Comparison of ENCODE assay signal across 8 cellular contexts in genomic region chr6:26158581-26159416, GRCh38.
DNase-seq lines count a peak whose midpoint lies in the region; ATAC-seq and TF ChIP-seq lines count a peak whose summit lies in the region.

No MANE protein-coding gene starts in this region.

- 0% methylated on average over 22 of the region's 22 CpGs for WGBS in body of pancreas, 2 donors

- POLR2A ChIA-PET in T-cell (lab: Charles Lee), result interaction anchor here (0.5 to 8.2 kb wide), 66 partner anchors 8 to 1735 kb away, joined by 3 to 560 read pairs (median 9); partner anchors contain the start of gene HFE (in 1 of the 2)

- H3K36me3 ChIP-seq in body of pancreas (replicated peaks in 1 of 2; ENCODE audit: insufficient read depth in 1 of 2, low read depth in 2 of 2), result no peaks in the 10 kb centered on the region
- H3K36me3 ChIP-seq in iPS-18a (ENCODE audit: control insufficient read depth, low read depth, low read length), result no peaks in the 10 kb centered on the region
- H3K36me3 ChIP-seq in skeletal muscle satellite cell (ENCODE audit: insufficient read depth, low read length), result no peaks in the 10 kb centered on the region

- no peaks in the 10 kb centered on the region for H3K27me3 ChIP-seq in body of pancreas
- H3K27me3 ChIP-seq in iPS-18a (ENCODE audit: control insufficient read depth, insufficient read depth, low read length), result no peaks in the 10 kb centered on the region
- no peaks in the 10 kb centered on the region for H3K27me3 ChIP-seq in skeletal muscle satellite cell (ENCODE audit: control insufficient read depth, insufficient read depth, low read length)

- H3K4me1 Mint-ChIP-seq in T-cell, result peaks cover 48 to 79% (median 55%) of the 10 kb centered on the region in 3 donors

- intact Hi-C loops in body of pancreas (cut with DNase I), result no loop called here

- H3K9me3 Mint-ChIP-seq in T-cell, result no peaks in the 10 kb centered on the region

- no peak for TF ChIP-seq POLR2A in body of pancreas (IDR thresholded peaks at IDR 0.05)

- peak overlapping the region; percentile 91 to 98 (median 97) for H3K4me3 Mint-ChIP-seq in T-cell

- H3K27ac Mint-ChIP-seq in T-cell, result peak overlapping the region; percentile 94 to 98

- no peaks in the 10 kb centered on the region for H3K9me3 ChIP-seq in body of pancreas
- no peaks in the 10 kb centered on the region for H3K9me3 ChIP-seq in iPS-18a (ENCODE audit: control insufficient read depth, low read depth, low read length)
- H3K9me3 ChIP-seq in skeletal muscle satellite cell (replicated peaks; ENCODE audit: low read length), result no peaks in the 10 kb centered on the region

- CTCF ChIA-PET in T-cell (lab: Charles Lee), result interaction anchor here (0.6 to 3.3 kb wide), 26 partner anchors 10 to 1734 kb away, joined by 3 to 37 read pairs (median 4); a partner anchor contains a TSS

- TF ChIP-seq CTCF in body of pancreas (IDR thresholded peaks at IDR 0.05), result no peak

- no peaks in the 10 kb centered on the region for H3K27me3 Mint-ChIP-seq in T-cell

- H3K4me3 ChIP-seq in body of pancreas (peak overlapping the region; percentile 16 to 23), iPS-18a (ENCODE audit: low read length) (peak overlapping the region; percentile 88), skeletal muscle satellite cell (ENCODE audit: low read length) (peak overlapping the region; percentile 68)

- ATAC-seq in T-cell (replicated peaks in 1 of 4), result peak; percentile 6 to 23 (median 10)
- ATAC-seq in body of pancreas, result peak; percentile 18
- ATAC-seq in GM21423 (IDR thresholded peaks at IDR 0.05; ENCODE audit: unreplicated experiment), result no peak
- no peak for ATAC-seq in GM21526 (IDR thresholded peaks at IDR 0.05; ENCODE audit: low FRiP score, unreplicated experiment)

- H3K27ac ChIP-seq in body of pancreas (peak overlapping the region; percentile 90 to 99 (median 98)), iPS-18a (ENCODE audit: low read length) (peak overlapping the region; percentile 77)

- DNase-seq in EH (ENCODE audit: low read depth), result peak; percentile 68
- peak; percentile 66 to 68 for DNase-seq in Kasumi-1 (lab: John Stamatoyannopoulos, UW)
- DNase-seq in T-cell, result peak in 33 of 34 experiments; percentile 48 to 81 (median 69)
- peak; percentile 72 to 80 (median 76) for DNase-seq in body of pancreas

- H3K4me1 ChIP-seq in body of pancreas (peaks cover 32% of the 10 kb centered on the region), iPS-18a (ENCODE audit: control insufficient read depth, low read depth, low read length) (peaks cover 6% of the 10 kb centered on the region), skeletal muscle satellite cell (ENCODE audit: control insufficient read depth, insufficient read depth, low read length) (peaks cover 25% of the 10 kb centered on the region)

- peaks cover 12% of the 10 kb centered on the region for H3K36me3 Mint-ChIP-seq in T-cell

- peak overlapping the region; percentile 95 for H3K9ac ChIP-seq in iPS-18a (ENCODE audit: low read length)
- H3K9ac ChIP-seq in skeletal muscle satellite cell (ENCODE audit: low read depth, low read length), result peak overlapping the region; percentile 67

- peak overlapping the region; percentile 91 for H3K4me2 ChIP-seq in skeletal muscle satellite cell (ENCODE audit: low read length)

Comparison
In these comparisons a context has a peak if more than half of its experiments do, and no peak if none do; other contexts are left out.
1. ATAC-seq: peak in T-cell (4 of 4) and body of pancreas (single experiment); none in GM21423 (single experiment) and GM21526 (single experiment).
2. H3K4me3 ChIP-seq: peak in every context shown above with its lines; median percentile 88 in iPS-18a; 68 in skeletal muscle satellite cell; 20 in body of pancreas.
3. Peak in every context shown above with its lines, with median percentiles within 50 percentile points of each other: DNase-seq.